In the genomic region with DNA sequence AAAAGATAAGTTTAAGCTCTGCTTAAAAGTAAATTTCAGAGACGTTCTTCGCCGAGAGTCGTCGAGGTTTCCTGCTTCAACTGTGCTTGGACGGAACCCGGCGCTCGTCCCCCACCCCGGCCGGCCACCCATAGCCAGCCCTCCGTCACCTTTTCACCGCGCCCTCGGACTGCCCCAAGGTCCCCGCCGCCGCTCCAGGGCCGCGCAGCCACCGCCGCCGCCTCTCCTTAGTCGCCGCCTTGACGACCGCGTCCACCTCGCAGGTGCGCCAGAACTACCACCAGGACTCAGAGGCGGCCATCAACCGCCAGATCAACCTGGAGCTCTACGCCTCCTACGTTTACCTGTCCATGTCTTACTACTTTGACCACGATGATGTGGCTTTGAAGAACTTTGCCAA, we compare ENCODE assay signal across 3 cellular contexts.
"Had no signal": no experiment of that assay in that cellular context is flagged by ENCODE, and none has a peak within 500 bp of the region (broad histone marks: within the 10 kb centered on the region; RNA-seq: fewer than 3 reads in every experiment).

No MANE protein-coding gene starts in this region.

- DNase-seq: H9, HCEC 1CT, IMR-90 had no signal
